In the genomic region with DNA sequence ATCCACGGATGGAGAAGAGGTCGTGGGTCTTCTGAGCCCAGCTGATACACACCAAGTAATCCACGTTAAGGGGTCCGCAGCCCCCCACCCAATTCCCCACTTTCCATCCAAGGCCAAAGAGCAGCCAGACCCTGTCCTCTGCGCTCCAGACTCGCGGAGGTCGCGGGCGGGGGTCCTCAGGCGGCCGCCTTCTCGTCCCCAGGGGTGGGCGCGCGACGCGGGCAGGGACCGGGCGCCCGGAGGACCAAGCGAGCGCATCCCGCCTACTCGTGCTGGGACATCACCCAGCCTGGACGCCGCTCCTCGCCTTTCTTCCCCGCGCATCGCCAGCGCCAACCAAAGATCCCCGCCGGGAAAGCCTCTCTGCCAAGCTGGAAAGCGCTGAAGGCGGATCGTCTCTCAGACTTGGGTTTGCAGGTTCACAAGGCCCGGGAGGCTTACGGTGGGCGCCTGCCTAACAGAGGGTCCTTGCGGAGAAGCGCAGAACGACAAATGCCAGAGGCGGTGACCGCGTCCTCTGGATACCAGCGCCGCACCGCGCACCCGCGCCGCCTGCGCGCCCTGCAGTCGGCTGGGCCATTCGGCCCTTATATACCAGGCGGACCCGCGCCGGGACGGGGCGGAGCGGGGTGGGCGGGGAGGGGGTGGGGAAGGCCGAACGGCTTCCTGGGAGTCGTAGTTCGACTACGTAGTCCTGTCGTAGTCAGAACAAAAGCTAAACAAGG, we compare ENCODE assay signal across 8 cellular contexts.
DNase-seq lines count a peak whose midpoint lies in the region; ATAC-seq and TF ChIP-seq lines count a peak whose summit lies in the region.

No MANE protein-coding gene starts in this region.

- peaks cover 37 to 81% of the 10 kb centered on the region in 2 donors for H3K27me3 Mint-ChIP-seq in effector memory CD8-positive, alpha-beta T cell

- DNase-seq in GM10266 (ENCODE audit: extremely low spot score) (peak; percentile 82), NCI-H2171 treated with DMSO at 0.1 percent for 48 hours (lab: John Stamatoyannopoulos, UW) (peak; percentile 79), medulla oblongata (ENCODE audit: extremely low spot score) (peak; percentile 78)
- DNase-seq in activated CD4-positive, alpha-beta T cell treated with anti-CD3 and anti-CD28 coated beads, Interleukin-2, amount 50 U/mL, for 4 hours, result peak; percentile 47 to 48
- DNase-seq in effector memory CD8-positive, alpha-beta T cell, result no peak
- DNase-seq in stimulated activated CD4-positive, alpha-beta T cell treated with anti-CD3 and anti-CD28 coated beads, TNF-alpha, amount 100 ng/mL, for 24 hours (ENCODE audit: low read depth in 3 of 3), result peak; percentile 7 to 48 (median 11)
- no peak for DNase-seq in activated CD4-positive, CD25-positive, alpha-beta regulatory T cell treated with anti-CD3 and anti-CD28 coated beads, Interleukin-2, amount 50 U/mL, for 72 hours

- H3K36me3 Mint-ChIP-seq in effector memory CD8-positive, alpha-beta T cell (ENCODE audit: insufficient read depth), result no peaks in the 10 kb centered on the region

- H3K4me3 Mint-ChIP-seq in effector memory CD8-positive, alpha-beta T cell, result peak overlapping the region; percentile 75 to 83

- peaks cover 0 to 7% of the 10 kb centered on the region in 2 donors for H3K9me3 Mint-ChIP-seq in effector memory CD8-positive, alpha-beta T cell

- H3K27ac Mint-ChIP-seq in effector memory CD8-positive, alpha-beta T cell, result no peak overlapping the region

- ATAC-seq in HG02610 (IDR thresholded peaks at IDR 0.05; ENCODE audit: unreplicated experiment), result peak; percentile 74
- ATAC-seq in effector memory CD8-positive, alpha-beta T cell (replicated peaks), result no peak

- TF ChIP-seq CTCF in GM10266 (IDR thresholded peaks at IDR 0.05; ENCODE audit: control insufficient read depth, insufficient read depth, low read depth, missing control alignments), result no peak

- H3K4me1 Mint-ChIP-seq in effector memory CD8-positive, alpha-beta T cell (ENCODE audit: low read depth in 2 of 2), result peaks cover 8 to 12% of the 10 kb centered on the region in 2 donors

Comparison
In these comparisons a context has a peak if more than half of its experiments do, and no peak if none do; other contexts are left out.
1. DNase-seq: peak in GM10266 (single experiment), NCI-H2171 treated with DMSO at 0.1 percent for 48 hours (single experiment), activated CD4-positive, alpha-beta T cell treated with anti-CD3 and anti-CD28 coated beads, Interleukin-2, amount 50 U/mL, for 4 hours (2 of 2), medulla oblongata (single experiment) and stimulated activated CD4-positive, alpha-beta T cell treated with anti-CD3 and anti-CD28 coated beads, TNF-alpha, amount 100 ng/mL, for 24 hours (3 of 3); none in effector memory CD8-positive, alpha-beta T cell (0 of 3) and activated CD4-positive, CD25-positive, alpha-beta regulatory T cell treated with anti-CD3 and anti-CD28 coated beads, Interleukin-2, amount 50 U/mL, for 72 hours (single experiment).